Comparison of ENCODE assay signal across 18 cellular contexts in the genomic region with DNA sequence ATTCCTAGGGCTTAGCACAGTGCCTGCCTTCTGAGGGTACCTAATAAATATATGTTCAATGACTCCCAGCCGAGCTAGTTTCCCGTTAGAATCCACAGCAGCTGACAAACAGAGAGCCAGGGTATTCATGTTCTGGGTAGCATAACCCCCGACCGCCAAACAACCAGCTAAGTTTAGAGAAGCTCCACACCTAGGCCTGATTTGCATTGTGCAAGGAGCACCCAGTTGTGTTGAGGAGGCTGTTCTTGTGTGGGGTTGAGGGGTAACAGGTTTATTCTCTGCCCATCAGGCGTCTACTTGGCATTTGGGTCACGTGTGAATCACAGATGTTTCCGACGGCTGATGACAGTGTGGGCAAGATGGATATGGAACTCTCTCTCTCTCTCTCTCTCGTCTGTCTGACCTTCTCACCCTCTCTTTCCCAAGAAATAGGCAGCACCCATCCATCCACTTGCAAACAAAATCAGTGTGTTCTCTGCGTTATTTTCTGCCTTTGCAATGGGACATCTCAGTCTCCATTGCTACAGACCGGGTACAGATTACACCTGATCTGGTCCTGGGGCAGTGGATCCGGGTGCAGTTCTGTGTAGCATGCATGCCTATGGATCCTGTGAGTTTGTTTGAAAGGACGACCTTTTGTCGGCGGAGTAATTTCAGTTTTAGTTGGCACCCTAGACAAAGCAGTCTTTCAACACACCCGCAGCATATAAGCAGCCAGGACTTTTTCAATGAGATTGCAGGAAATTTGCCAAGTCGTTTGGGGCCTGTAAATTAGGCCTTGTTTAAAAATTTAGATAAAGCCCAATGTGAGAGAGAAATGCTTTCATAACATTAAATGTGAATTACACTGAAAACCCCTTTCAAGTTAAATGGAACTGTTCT.
DNase-seq lines count a peak whose midpoint lies in the region; ATAC-seq lines count a peak whose summit lies in the region.
"Had no signal": no experiment of that assay in that cellular context is flagged by ENCODE, and none has a peak within 500 bp of the region (broad histone marks: within the 10 kb centered on the region; RNA-seq: fewer than 3 reads in every experiment).

No MANE protein-coding gene starts in this region.

- H3K9me3 ChIP-seq in HUES48 (ENCODE audit: control insufficient read depth, insufficient read depth, low read length) = no peaks in the 10 kb centered on the region
- H3K9me3 ChIP-seq: testis had no signal

- H3K4me3 ChIP-seq in HUES48 (ENCODE audit: low read depth, low read length) = no peak overlapping the region
- H3K4me3 ChIP-seq: testis had no signal

- no peaks in the 10 kb centered on the region for H3K27me3 ChIP-seq in HUES48 (ENCODE audit: control insufficient read depth, insufficient read depth, low read length)
- H3K27me3 ChIP-seq: testis had no signal

- peaks cover 14% of the 10 kb centered on the region for H3K4me1 ChIP-seq in HUES48 (ENCODE audit: control insufficient read depth, insufficient read depth, low read length)
- H3K4me1 ChIP-seq: testis had no signal

- ATAC-seq in GM21515 (IDR thresholded peaks at IDR 0.05; ENCODE audit: unreplicated experiment) (no peak), GM19035 (IDR thresholded peaks at IDR 0.05; ENCODE audit: unreplicated experiment) (no peak), HG02678 (IDR thresholded peaks at IDR 0.05; ENCODE audit: unreplicated experiment) (no peak)
- ATAC-seq: activated T-cell treated with anti-CD3 and anti-CD28 coated beads, Interleukin-2, amount 50 U/mL, for 72 hours; left colon had no signal

- H3K27ac ChIP-seq in HUES48 (ENCODE audit: low read depth, low read length) = peak overlapping the region; percentile 41
- H3K27ac ChIP-seq: HL-60, RWPE1, testis had no signal

- no peaks in the 10 kb centered on the region for H3K36me3 ChIP-seq in HUES48 (ENCODE audit: control insufficient read depth, insufficient read depth, low read length)

- peak; percentile 35 for DNase-seq in cerebellar cortex (ENCODE audit: low spot score)
- DNase-seq in hippocampal formation (lab: John Stamatoyannopoulos, UW) = peak; percentile 60 to 75
- DNase-seq in nucleus accumbens (lab: John Stamatoyannopoulos, UW) = peak in 39 of 56 donors; percentile 11 to 79 (median 44)
- no peak for DNase-seq in RKO (ENCODE audit: low spot score)
- DNase-seq: activated CD4-positive, alpha-beta T cell treated with anti-CD3 and anti-CD28 coated beads, Interleukin-2, amount 50 U/mL, for 4 hours; activated T-cell treated with anti-CD3 and anti-CD28 coated beads, Interleukin-2, amount 50 U/mL, for 72 hours; aorta; effector memory CD4-positive, alpha-beta T cell; Karpas-422; NCI-H1694 treated with DMSO at 0.1 percent for 48 hours; testis had no signal

- H3K9ac ChIP-seq in HUES48 (ENCODE audit: low read depth, low read length) = no peak overlapping the region
